Comparison of ENCODE assay signal across 19 cellular contexts in the genomic region with DNA sequence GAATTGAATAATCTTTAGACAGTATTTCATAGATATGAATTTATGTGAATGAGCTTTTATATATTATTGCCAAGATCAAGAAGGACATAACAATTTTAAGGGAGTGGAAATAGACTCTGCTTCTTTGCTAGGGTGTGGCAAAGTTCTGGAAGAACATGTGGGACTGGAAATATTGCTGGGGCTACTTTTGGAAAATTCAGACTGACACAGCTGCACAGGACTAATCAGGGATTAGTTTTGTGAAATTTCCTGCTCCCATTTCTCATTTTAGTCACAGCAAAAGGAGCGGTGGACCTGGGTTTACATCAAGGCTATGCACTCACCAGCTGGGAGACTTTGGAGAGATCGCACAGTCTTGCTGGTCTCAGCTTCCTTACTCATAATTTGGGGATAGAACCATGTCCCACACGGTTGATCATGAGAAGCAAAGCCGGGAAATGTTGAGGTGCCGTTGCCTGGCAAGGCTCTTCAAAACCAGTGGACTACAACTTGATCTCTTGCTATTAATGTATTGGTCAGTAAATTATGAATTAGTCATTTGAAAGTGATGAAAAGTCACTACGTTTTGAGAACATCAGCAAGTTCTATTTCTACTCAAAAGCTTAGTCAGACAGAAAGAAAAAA. TPM values are rescaled to one million over a fixed set of nuclear protein-coding genes. Genes with fewer than 3 reads are reported as not detected.
DNase-seq lines count a peak whose midpoint lies in the region; ATAC-seq, FAIRE-seq and TF ChIP-seq lines count a peak whose summit lies in the region.
"Had no signal": no experiment of that assay in that cellular context is flagged by ENCODE, and none has a peak within 500 bp of the region (broad histone marks: within the 10 kb centered on the region; RNA-seq: fewer than 3 reads in every experiment).

No MANE protein-coding gene starts in this region.

- ATAC-seq in A549 (no peak), esophagus mucosa (peak; percentile 41), psoas muscle (no peak)
- ATAC-seq: lower lobe of right lung, Panc1 had no signal

- no peak overlapping the region for H3K4me2 ChIP-seq in A549

- no peak for FAIRE-seq in A549 (lab: Jason Lieb, UNC)
- FAIRE-seq: colon had no signal

- intact Hi-C loops in psoas muscle (cut with DNase I), result no loop called here

- no peaks in the 10 kb centered on the region for H3K36me3 ChIP-seq in psoas muscle (ENCODE audit: insufficient read depth in 1 of 2, low read depth in 1 of 2)
- H3K36me3 ChIP-seq: BE2C, HAP-1, lower lobe of right lung had no signal

- 88% methylated on average over 6 of the region's 6 CpGs for WGBS in A549 (ENCODE audit: missing lambda C conversion rate)
- WGBS in psoas muscle, 3 donors, result 45 to 49% (median 48%) methylated on average over 6 of the region's 6 CpGs

- H3K4me1 ChIP-seq in A549 (peaks cover 32% of the 10 kb centered on the region), psoas muscle (peaks cover 28% of the 10 kb centered on the region)
- H3K4me1 ChIP-seq: HAP-1 had no signal

- DNase-seq in A549 (ENCODE audit: low read depth in 1 of 2, low spot score in 1 of 2), result no peak
- DNase-seq in HCEC 1CT, result peak; percentile 46
- no peak for DNase-seq in psoas muscle
- DNase-seq in midbrain (lab: John Stamatoyannopoulos, UW), result no peak
- DNase-seq in ACHN, result no peak
- DNase-seq in NCI-H2081 (lab: John Stamatoyannopoulos, UW), result no peak
- no peak for DNase-seq in NCI-H1694 (lab: John Stamatoyannopoulos, UW)
- DNase-seq: activated CD4-positive, CD25-positive, alpha-beta regulatory T cell; amniotic stem cell; BE2C; KG1; lower lobe of right lung; NCI-H524 treated with DMSO at 0.1 percent for 48 hours; substantia nigra; T-helper 1 cell had no signal

- no peak for TF ChIP-seq POLR2A in A549 (IDR thresholded peaks at IDR 0.05; ENCODE audit: low read length)

- POLR2A ChIA-PET in A549 (lab: Yijun Ruan, JAX), result no interaction called here

- CTCF ChIA-PET in A549 (lab: Yijun Ruan, JAX), result interaction anchor here (0.9 to 1.3 kb wide), 2 partner anchors 218 to 223 kb away, joined by 3 read pairs; no protein-coding TSS in a partner anchor

- H3K27ac ChIP-seq in A549, result peak overlapping the region; percentile 88 to 91; a peak in 5 of 6 replicates
- peak overlapping the region; percentile 93 for H3K27ac ChIP-seq in psoas muscle

- no peak for TF ChIP-seq EP300 in A549 (IDR thresholded peaks at IDR 0.05)

- H3K27me3 ChIP-seq in psoas muscle (ENCODE audit: insufficient read depth in 3 of 3, low read length in 2 of 3), result no peaks in the 10 kb centered on the region
- H3K27me3 ChIP-seq: BE2C had no signal

- TF ChIP-seq CTCF in A549 (IDR thresholded peaks at IDR 0.05) (no peak), psoas muscle (IDR thresholded peaks at IDR 0.05) (no peak)

- in situ Hi-C loops in ACHN (cut with HindIII; ENCODE audit: low pct_ligation_motif_present, low pct_unique_long_range_greater_than_20kb, low sequenced_read_pairs), result no loop called here

- H3K9me3 ChIP-seq in A549, result no peaks in the 10 kb centered on the region
- no peaks in the 10 kb centered on the region for H3K9me3 ChIP-seq in psoas muscle
- H3K9me3 ChIP-seq: BE2C, HAP-1, lower lobe of right lung had no signal

- no peak overlapping the region for H3K4me3 ChIP-seq in A549
- H3K4me3 ChIP-seq in psoas muscle, result no peak overlapping the region
- H3K4me3 ChIP-seq: HAP-1, lower lobe of right lung had no signal

- TF ChIP-seq RAD21 in A549 (conservative IDR thresholded peaks at IDR 0.05 in 1 of 2, IDR thresholded peaks at IDR 0.05 in 1 of 2), result no peak

TF ChIP-seq in A549, 52 proteins besides CTCF, POLR2A, EP300 and RAD21 (continues in another document):
- TF ChIP-seq HES2 (IDR thresholded peaks at IDR 0.05), result no peak
- no peak for TF ChIP-seq GATA3 (IDR thresholded peaks at IDR 0.05; ENCODE audit: borderline replicate concordance)
- no peak for TF ChIP-seq JUN (IDR thresholded peaks at IDR 0.05)
- TF ChIP-seq, protein P1, sequence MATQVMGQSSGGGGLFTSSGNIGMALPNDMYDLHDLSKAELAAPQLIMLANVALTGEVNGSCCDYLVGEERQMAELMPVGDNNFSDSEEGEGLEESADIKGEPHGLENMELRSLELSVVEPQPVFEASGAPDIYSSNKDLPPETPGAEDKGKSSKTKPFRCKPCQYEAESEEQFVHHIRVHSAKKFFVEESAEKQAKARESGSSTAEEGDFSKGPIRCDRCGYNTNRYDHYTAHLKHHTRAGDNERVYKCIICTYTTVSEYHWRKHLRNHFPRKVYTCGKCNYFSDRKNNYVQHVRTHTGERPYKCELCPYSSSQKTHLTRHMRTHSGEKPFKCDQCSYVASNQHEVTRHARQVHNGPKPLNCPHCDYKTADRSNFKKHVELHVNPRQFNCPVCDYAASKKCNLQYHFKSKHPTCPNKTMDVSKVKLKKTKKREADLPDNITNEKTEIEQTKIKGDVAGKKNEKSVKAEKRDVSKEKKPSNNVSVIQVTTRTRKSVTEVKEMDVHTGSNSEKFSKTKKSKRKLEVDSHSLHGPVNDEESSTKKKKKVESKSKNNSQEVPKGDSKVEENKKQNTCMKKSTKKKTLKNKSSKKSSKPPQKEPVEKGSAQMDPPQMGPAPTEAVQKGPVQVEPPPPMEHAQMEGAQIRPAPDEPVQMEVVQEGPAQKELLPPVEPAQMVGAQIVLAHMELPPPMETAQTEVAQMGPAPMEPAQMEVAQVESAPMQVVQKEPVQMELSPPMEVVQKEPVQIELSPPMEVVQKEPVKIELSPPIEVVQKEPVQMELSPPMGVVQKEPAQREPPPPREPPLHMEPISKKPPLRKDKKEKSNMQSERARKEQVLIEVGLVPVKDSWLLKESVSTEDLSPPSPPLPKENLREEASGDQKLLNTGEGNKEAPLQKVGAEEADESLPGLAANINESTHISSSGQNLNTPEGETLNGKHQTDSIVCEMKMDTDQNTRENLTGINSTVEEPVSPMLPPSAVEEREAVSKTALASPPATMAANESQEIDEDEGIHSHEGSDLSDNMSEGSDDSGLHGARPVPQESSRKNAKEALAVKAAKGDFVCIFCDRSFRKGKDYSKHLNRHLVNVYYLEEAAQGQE (IDR thresholded peaks at IDR 0.05), result no peak
- TF ChIP-seq E2F6 (IDR thresholded peaks at IDR 0.05; ENCODE audit: borderline replicate concordance, low read depth), result no peak
- no peak for TF ChIP-seq HMGXB4 (CRISPR knock-in tag; IDR thresholded peaks at IDR 0.05; ENCODE audit: borderline replicate concordance)
- no peak for TF ChIP-seq CHD2 (IDR thresholded peaks at IDR 0.05; ENCODE audit: low read length, partially characterized antibody)
- TF ChIP-seq FOSB (CRISPR knock-in tag; IDR thresholded peaks at IDR 0.05), result no peak
- TF ChIP-seq BCL3 (IDR thresholded peaks at IDR 0.05), result no peak
- no peak for TF ChIP-seq RARB (CRISPR knock-in tag; IDR thresholded peaks at IDR 0.05)
- TF ChIP-seq MAFK (IDR thresholded peaks at IDR 0.05; ENCODE audit: partially characterized antibody), result no peak
- no peak for TF ChIP-seq CHD4 (IDR thresholded peaks at IDR 0.05; ENCODE audit: borderline replicate concordance)
- TF ChIP-seq TP53 (CRISPR knock-in tag; IDR thresholded peaks at IDR 0.05), result no peak

RNA-seq across cellular contexts. Expression of gene IL1RL2, which starts 42.4 kb away (rescaled TPM):
- polyA plus RNA-seq in A549 (2011; rRNA removed) (not detected in 2 replicates), A549 (2017; fragmentation: RNase III; extraction: RNeasy Plus Mini Kit Qiagen cat#74134 plus additional on column Dnase treatment) (0.05 TPM in 1 of 3 replicates, not detected in the others), psoas muscle (under 1 TPM; 0.27 to 0.74 (median 0.30) TPM)
- polyA plus RNA-seq in A549 (2012; cell fraction: cytosol; rRNA removed), result not detected in 2 replicates
- polyA plus RNA-seq in A549 (2012; cell fraction: nucleus; rRNA removed), result not detected in 2 replicates
- 0.33 TPM in 1 of 2 replicates, not detected in the other for polyA minus RNA-seq in A549 (2011; rRNA and poly(A)+ RNA removed)
- total RNA-seq in esophagus mucosa (8.1 TPM), psoas muscle (under 1 TPM; 0.40 to 0.74 (median 0.56) TPM)
- total RNA-seq: lower lobe of right lung had no signal
